Comparison of ENCODE assay signal across 8 cellular contexts in the genomic region with DNA sequence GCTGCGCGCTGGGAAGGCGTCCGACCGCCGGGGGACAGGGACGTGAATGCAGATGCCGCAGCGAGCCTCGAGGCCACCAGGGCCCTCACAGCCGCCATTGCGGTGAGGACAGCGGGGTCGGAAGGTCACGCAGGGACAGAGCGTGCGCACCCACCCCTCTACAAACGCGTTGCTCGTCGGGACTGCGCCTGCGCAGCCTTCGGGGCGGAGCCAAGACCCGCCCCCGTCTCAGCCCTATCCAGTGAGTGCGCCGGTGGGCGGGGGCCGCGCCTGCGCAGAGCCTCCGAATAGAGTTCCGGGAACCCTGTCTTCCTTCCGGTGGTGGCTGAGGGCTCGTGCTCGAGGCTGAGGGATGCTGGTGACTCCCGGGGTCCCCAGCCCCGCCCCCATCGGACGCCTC.
DNase-seq lines count a peak whose midpoint lies in the region; ATAC-seq and TF ChIP-seq lines count a peak whose summit lies in the region.
"Not testable (repeated sequence)": the region's sequence is repeated elsewhere in the genome, so short reads cannot be mapped to it uniquely, and the experiment has no call there.

No MANE protein-coding gene starts in this region.

- H3K4me3 ChIP-seq in AG09309 (ENCODE audit: control insufficient read depth, low read depth, low read length) (peak overlapping the region; percentile 47), fibroblast of lung (replicated peaks in 1 of 4; ENCODE audit: control extremely low read depth in 1 of 4, insufficient read depth in 1 of 4, low read depth in 3 of 4, low read length in 4 of 4) (peak overlapping the region in 2 of 4 experiments; percentile 20 to 40)

- H3K36me3 ChIP-seq in fibroblast of lung (ENCODE audit: control insufficient read depth, insufficient read depth, low read length), result not testable (repeated sequence)

- H3K79me2 ChIP-seq in fibroblast of lung (ENCODE audit: control insufficient read depth, insufficient read depth, low read length), result not testable (repeated sequence)

- H3K27ac ChIP-seq in fibroblast of lung (ENCODE audit: insufficient read depth, low read length), result not testable (repeated sequence)

- not testable (repeated sequence) for H3K27me3 ChIP-seq in fibroblast of lung (ENCODE audit: control insufficient read depth, insufficient read depth, low read length)

- not testable (repeated sequence) for H3K4me2 ChIP-seq in fibroblast of lung (ENCODE audit: extremely low read depth, insufficient read depth, low read length)

- DNase-seq in AG09309 (ENCODE audit: low read depth), result peak; percentile 35
- DNase-seq in SK-MEL-5 (ENCODE audit: low read depth, low spot score), result peak; percentile 78
- DNase-seq in activated effector memory CD4-positive, alpha-beta T cell treated with Interleukin-2 at 50 U/mL for 16 hours, result peak; percentile 97
- DNase-seq in fibroblast of lung (ENCODE audit: low read depth in 2 of 2), result peak; percentile 43 to 79
- DNase-seq in middle frontal gyrus (ENCODE audit: extremely low spot score, low spot score), result peak; percentile 84
- DNase-seq in stimulated activated CD4-positive, alpha-beta T cell treated with anti-CD3 and anti-CD28 coated beads, Interleukin-2, amount 100 ng/mL, for 24 hours, result peak; percentile 98 to 99

- not testable (repeated sequence) for TF ChIP-seq CTCF in AG09309 (IDR thresholded peaks at IDR 0.05; ENCODE audit: control insufficient read depth, insufficient read depth, low read depth, low read length, missing control alignments); fibroblast of lung (conservative IDR thresholded peaks at IDR 0.05 in 1 of 2, IDR thresholded peaks at IDR 0.05 in 1 of 2; ENCODE audit: low read depth in 1 of 2, low read length in 2 of 2)

- not testable (repeated sequence) for H3K4me1 ChIP-seq in fibroblast of lung (ENCODE audit: control insufficient read depth, extremely low read depth, insufficient read depth, low read length)

- H2AFZ ChIP-seq in fibroblast of lung (ENCODE audit: low read length), result not testable (repeated sequence)

- not testable (repeated sequence) for H3K9ac ChIP-seq in fibroblast of lung (ENCODE audit: insufficient read depth, low read length)

- in situ Hi-C loops in SK-MEL-5 (cut with HindIII; ENCODE audit: low pct_unique_long_range_greater_than_20kb, low sequenced_read_pairs), result not testable (repeated sequence)

- not testable (repeated sequence) for H3K9me3 ChIP-seq in fibroblast of lung (ENCODE audit: control insufficient read depth, insufficient read depth, low read depth, low read length)

- not testable (repeated sequence) for H4K20me1 ChIP-seq in fibroblast of lung (ENCODE audit: control insufficient read depth, extremely low read depth, insufficient read depth, low read length)

- ATAC-seq in GM19452 (IDR thresholded peaks at IDR 0.05; ENCODE audit: unreplicated experiment), result peak; percentile 84
- peak; percentile 85 for ATAC-seq in HG03139 (IDR thresholded peaks at IDR 0.05; ENCODE audit: unreplicated experiment)

Comparison
In these comparisons a context has a peak if more than half of its experiments do, and no peak if none do; other contexts are left out.
1. DNase-seq: peak in every context shown above with its lines; median percentile 98 in stimulated activated CD4-positive, alpha-beta T cell treated with anti-CD3 and anti-CD28 coated beads, Interleukin-2, amount 100 ng/mL, for 24 hours; 97 in activated effector memory CD4-positive, alpha-beta T cell treated with Interleukin-2 at 50 U/mL for 16 hours; 84 in middle frontal gyrus; 78 in SK-MEL-5; 61 in fibroblast of lung; 35 in AG09309.